Comparison of ENCODE assay signal across 14 cellular contexts in the genomic region with DNA sequence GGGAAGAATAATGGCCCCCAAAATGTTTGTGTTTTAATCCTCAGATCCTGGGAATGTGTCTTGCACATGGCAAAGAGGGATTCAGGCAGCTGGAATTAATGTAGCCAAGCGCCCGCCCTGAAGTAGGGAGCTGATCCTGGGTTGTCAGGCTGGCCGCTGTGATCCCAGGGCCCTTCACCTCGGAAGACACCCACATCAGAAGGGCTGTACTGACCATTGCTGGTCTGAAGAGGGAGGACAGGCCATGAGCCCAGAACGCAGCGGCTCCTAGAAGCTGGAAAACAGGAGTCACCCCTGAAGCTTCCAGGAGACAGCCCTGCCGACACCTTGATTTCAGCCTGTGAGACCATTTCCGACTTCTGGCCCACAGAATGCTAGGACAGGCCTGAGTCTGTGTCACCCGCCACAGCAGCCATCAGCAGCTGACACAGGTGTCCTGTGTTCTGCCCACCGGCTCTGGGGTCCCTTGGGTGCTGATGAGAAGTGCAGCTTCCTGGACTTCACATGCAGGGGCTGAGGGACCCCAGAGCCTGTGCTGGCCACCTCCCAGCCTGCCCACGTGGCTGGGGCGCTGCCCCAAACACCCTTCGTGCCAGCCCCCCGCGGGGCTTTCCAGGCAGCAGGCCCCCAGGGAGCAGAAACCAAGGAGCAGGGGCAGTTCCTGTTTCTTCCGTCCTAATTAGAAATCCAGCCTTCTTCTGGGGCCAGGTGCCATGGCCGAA.
"Had no signal": no experiment of that assay in that cellular context is flagged by ENCODE, and none has a peak within 500 bp of the region (broad histone marks: within the 10 kb centered on the region; RNA-seq: fewer than 3 reads in every experiment).

No MANE protein-coding gene starts in this region.

- H2AFZ ChIP-seq: hepatocyte had no signal

- H3K79me2 ChIP-seq: hepatocyte had no signal

- DNase-seq: activated naive CD4-positive, alpha-beta T cell treated with anti-CD3 and anti-CD28 coated beads, Interleukin-2, amount 10 ng/mL, durations not matched to agents 7 days and 5 days; effector memory CD4-positive, alpha-beta T cell; kidney glomerular epithelial cell; lower lobe of right lung; naive thymus-derived CD4-positive, alpha-beta T cell; stimulated activated CD4-positive, alpha-beta T cell treated with anti-CD3 and anti-CD28 coated beads, Interleukin-2, amount 100 ng/mL, for 24 hours; stimulated activated naive CD8-positive, alpha-beta T cell treated with anti-CD3 and anti-CD28 coated beads, Interleukin-15, Interleukin-2, amounts not matched to agents 100 U/mL and 50 U/mL, for 24 hours; T-helper 17 cell had no signal

- H3K36me3 Mint-ChIP-seq: activated naive CD4-positive, alpha-beta T cell treated with anti-CD3 and anti-CD28 coated beads, Interleukin-2, amount 10 ng/mL, durations not matched to agents 7 days and 5 days; naive thymus-derived CD4-positive, alpha-beta T cell had no signal

- H3K4me2 ChIP-seq: hepatocyte had no signal

- H3K4me3 Mint-ChIP-seq: activated naive CD4-positive, alpha-beta T cell treated with anti-CD3 and anti-CD28 coated beads, Interleukin-2, amount 10 ng/mL, durations not matched to agents 7 days and 5 days; activated T-helper 17 cell treated with anti-CD3 and anti-CD28 coated beads, Interleukin-2, amount 50 U/mL, for 72 hours; naive thymus-derived CD4-positive, alpha-beta T cell; T-helper 17 cell had no signal

- H3K4me1 Mint-ChIP-seq: activated naive CD4-positive, alpha-beta T cell treated with anti-CD3 and anti-CD28 coated beads, Interleukin-2, amount 10 ng/mL, durations not matched to agents 7 days and 5 days; naive thymus-derived CD4-positive, alpha-beta T cell; T-helper 17 cell had no signal

- H3K27ac ChIP-seq: adrenal gland, hepatocyte, lower lobe of right lung, right lobe of liver, thoracic aorta had no signal

- ATAC-seq: activated T-helper 17 cell treated with anti-CD3 and anti-CD28 coated beads, Interleukin-2, amount 50 U/mL, for 72 hours; lower lobe of right lung; naive thymus-derived CD4-positive, alpha-beta T cell; right lobe of liver; stimulated activated naive CD8-positive, alpha-beta T cell treated with anti-CD3 and anti-CD28 coated beads, Interleukin-15, Interleukin-2, amounts not matched to agents 100 U/mL and 50 U/mL, for 24 hours; T-helper 17 cell had no signal

- H3K4me1 ChIP-seq: lower lobe of right lung had no signal

- H3K4me3 ChIP-seq: adrenal gland, hepatocyte, lower lobe of right lung, right lobe of liver, thoracic aorta had no signal

- H3K27me3 ChIP-seq: adrenal gland, right lobe of liver had no signal

- H3K36me3 ChIP-seq: adrenal gland, lower lobe of right lung, right lobe of liver, thoracic aorta had no signal

- H3K27ac Mint-ChIP-seq: activated naive CD4-positive, alpha-beta T cell treated with anti-CD3 and anti-CD28 coated beads, Interleukin-2, amount 10 ng/mL, durations not matched to agents 7 days and 5 days; activated T-helper 17 cell treated with anti-CD3 and anti-CD28 coated beads, Interleukin-2, amount 50 U/mL, for 72 hours; progenitor cell of endocrine pancreas; T-helper 17 cell had no signal

- H3K9me3 ChIP-seq: adrenal gland, lower lobe of right lung, right lobe of liver, thoracic aorta had no signal

- H3K9me3 Mint-ChIP-seq: activated naive CD4-positive, alpha-beta T cell treated with anti-CD3 and anti-CD28 coated beads, Interleukin-2, amount 10 ng/mL, durations not matched to agents 7 days and 5 days; activated T-helper 17 cell treated with anti-CD3 and anti-CD28 coated beads, Interleukin-2, amount 50 U/mL, for 72 hours had no signal
